In the genomic region with DNA sequence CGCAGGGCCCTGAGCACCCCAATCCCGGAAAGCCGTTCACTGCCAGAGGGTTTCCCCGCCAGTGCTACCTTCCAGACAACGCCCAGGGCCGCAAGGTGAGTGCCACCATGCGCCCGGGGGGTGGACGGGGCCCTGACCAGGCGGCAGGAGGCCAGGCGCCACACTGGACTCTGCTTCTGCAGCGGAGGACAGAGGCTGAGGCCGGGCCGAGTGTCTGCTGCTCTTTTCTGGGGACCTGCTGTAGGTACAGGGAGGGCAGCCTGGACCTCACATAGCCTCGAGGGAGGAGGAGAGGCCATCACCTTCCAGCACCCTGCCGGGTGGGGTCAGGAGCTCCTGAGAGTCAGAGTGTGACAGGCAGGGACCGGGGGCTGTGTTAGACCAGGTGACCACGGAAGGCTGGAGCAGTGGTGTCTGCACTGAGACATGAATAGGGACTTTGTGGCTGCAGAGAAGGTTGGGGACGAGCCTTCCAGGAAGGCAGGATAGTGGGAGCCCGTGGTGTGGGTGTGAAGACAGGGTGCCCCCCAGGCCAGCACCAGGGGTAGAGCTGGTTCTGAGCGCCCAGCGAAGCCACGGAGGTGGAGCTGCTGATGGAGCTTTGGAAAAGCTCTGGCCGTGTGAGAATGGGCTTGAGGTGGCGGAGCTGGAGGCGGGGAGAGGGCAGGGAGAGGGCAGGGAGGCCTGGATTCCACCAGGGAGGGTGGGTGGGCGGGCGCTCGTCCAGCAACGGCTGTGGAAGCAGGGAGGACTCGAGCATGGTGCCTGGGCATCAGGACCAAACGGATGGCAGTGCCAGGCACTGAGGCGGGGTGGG, we compare ENCODE assay signal across 11 cellular contexts. TPM values are rescaled to one million over a fixed set of nuclear protein-coding genes. Genes with fewer than 3 reads are reported as not detected.
DNase-seq lines count a peak whose midpoint lies in the region; ATAC-seq, FAIRE-seq and TF ChIP-seq lines count a peak whose summit lies in the region.
"Not testable (repeated sequence)": the region's sequence is repeated elsewhere in the genome, so short reads cannot be mapped to it uniquely, and the experiment has no call there.
"Had no signal": no experiment of that assay in that cellular context is flagged by ENCODE, and none has a peak within 500 bp of the region (broad histone marks: within the 10 kb centered on the region; RNA-seq: fewer than 3 reads in every experiment).

No MANE protein-coding gene starts in this region.

- H3K27me3 Mint-ChIP-seq in chondrocyte (ENCODE audit: low read depth); stimulated activated naive B cell treated with anti-CD40 and anti-IgM and Interleukin-4, amounts not matched to agents 10 μg/mL and 1 μg/mL and 100 μg/mL, for 72 hours: not testable (repeated sequence)

- DNase-seq in GM12891 (ENCODE audit: insufficient read length, low spot score); RWPE1 (ENCODE audit: low spot score); omental fat pad (ENCODE audit: low spot score); stimulated activated naive B cell treated with anti-CD40 and anti-IgM and Interleukin-4, amounts not matched to agents 10 μg/mL and 1 μg/mL and 100 μg/mL, for 72 hours: not testable (repeated sequence)
- peak; percentile 10 to 13 for DNase-seq in activated T-cell treated with anti-CD3 and anti-CD28 coated beads, Interleukin-2, amount 50 U/mL, for 48 hours
- DNase-seq in chondrocyte (ENCODE audit: low spot score), result peak; percentile 81
- peak in 1 of 2 donors; percentile 19 for DNase-seq in left colon

- not testable (repeated sequence) for H3K4me3 Mint-ChIP-seq in chondrocyte (ENCODE audit: unreplicated experiment); stimulated activated naive B cell treated with anti-CD40 and anti-IgM and Interleukin-4, amounts not matched to agents 10 μg/mL and 1 μg/mL and 100 μg/mL, for 72 hours

- ATAC-seq in left colon (peak; percentile 16), omental fat pad (ENCODE audit: low FRiP score) (peak; percentile 42)
- not testable (repeated sequence) for ATAC-seq in stimulated activated naive B cell treated with anti-CD40 and anti-IgM and Interleukin-4, amounts not matched to agents 10 μg/mL and 1 μg/mL and 100 μg/mL, for 72 hours (replicated peaks)

- CTCF ChIA-PET in RWPE1 (lab: Yijun Ruan, JAX), result not testable (repeated sequence)

- not testable (repeated sequence) for TF ChIP-seq CTCF in RWPE1 (conservative IDR thresholded peaks at IDR 0.05; ENCODE audit: low read depth); chondrocyte (IDR thresholded peaks at IDR 0.05); omental fat pad (IDR thresholded peaks at IDR 0.05)

- not testable (repeated sequence) for H3K9me3 Mint-ChIP-seq in chondrocyte (ENCODE audit: low read depth); stimulated activated naive B cell treated with anti-CD40 and anti-IgM and Interleukin-4, amounts not matched to agents 10 μg/mL and 1 μg/mL and 100 μg/mL, for 72 hours

- intact Hi-C loops in left colon (cut with DNase I, micrococcal nuclease), result not testable (repeated sequence)

- H3K27ac Mint-ChIP-seq in chondrocyte (ENCODE audit: unreplicated experiment), result not testable (repeated sequence)
- H3K27ac Mint-ChIP-seq in stimulated activated naive B cell treated with anti-CD40 and anti-IgM and Interleukin-4, amounts not matched to agents 10 μg/mL and 1 μg/mL and 100 μg/mL, for 72 hours, result peak overlapping the region; percentile 37

- H3K4me1 Mint-ChIP-seq in chondrocyte (ENCODE audit: low read depth); stimulated activated naive B cell treated with anti-CD40 and anti-IgM and Interleukin-4, amounts not matched to agents 10 μg/mL and 1 μg/mL and 100 μg/mL, for 72 hours: not testable (repeated sequence)

- H3K27ac ChIP-seq in RWPE1, result peak overlapping the region; percentile 67

- TF ChIP-seq POLR2A in GM12891 (IDR thresholded peaks at IDR 0.05; ENCODE audit: low read depth, low read length), result not testable (repeated sequence)

- peak; percentile 9 for FAIRE-seq in GM12891 (lab: Jason Lieb, UNC)

- POLR2A ChIA-PET in RWPE1 (lab: Yijun Ruan, JAX; ENCODE audit: low non-redundant PET), result interaction anchor here (0.6 kb wide), 1 partner anchor 81 kb away, joined by 4 read pairs; no protein-coding TSS in a partner anchor

- not testable (repeated sequence) for H3K36me3 Mint-ChIP-seq in chondrocyte (ENCODE audit: low read depth)
- H3K36me3 Mint-ChIP-seq in stimulated activated naive B cell treated with anti-CD40 and anti-IgM and Interleukin-4, amounts not matched to agents 10 μg/mL and 1 μg/mL and 100 μg/mL, for 72 hours, result peaks cover 20 to 39% of the 10 kb centered on the region in 2 donors

RNA-seq across cellular contexts. Expression of gene UPK3B, which starts 5.8 kb away (rescaled TPM):
- not detected for polyA plus RNA-seq in GM12891 (2012; ENCODE audit: low read depth, missing spikeins)
- total RNA-seq in chondrocyte, result 0.46 to 1.4 TPM (median 0.62 TPM) in 3 replicates
- 1 to 10 TPM; 2.5 to 7.2 TPM for total RNA-seq in left colon
- 100 to 1,000 TPM in 1 of 4 donors, 10 to 100 TPM in 2, 1 to 10 TPM in 1; 4.6 to 636 (median 52.6) TPM for total RNA-seq in omental fat pad
- total RNA-seq: Daoy had no signal

RNA-seq across cellular contexts. Expression of gene SPDYE16, which starts 38.5 kb away (rescaled TPM):
- 0.28 TPM for polyA plus RNA-seq in GM12891 (2012; ENCODE audit: low read depth, missing spikeins)
- total RNA-seq in chondrocyte (0.36 TPM in 1 of 3 replicates, not detected in the others), left colon (under 1 TPM in 1 of 2 donors, not detected in 1; 0.12 TPM), omental fat pad (not detected)
- total RNA-seq: Calu3, GM23338, PC-3 had no signal

RNA-seq across cellular contexts. Expression of gene DTX2, which starts 43.0 kb away (rescaled TPM):
- polyA plus RNA-seq in GM12891 (2012; ENCODE audit: low read depth, missing spikeins), result 9.2 TPM
- total RNA-seq in chondrocyte (10.8 to 12.8 TPM (median 11.5 TPM) in 3 replicates), left colon (100 to 1,000 TPM in 1 of 2 donors, 10 to 100 TPM in 1; 57.9 to 120 TPM), omental fat pad (10 to 100 TPM; 15.1 to 32.2 (median 22.1) TPM)
